ENCODE assay signal across 8 cellular contexts in the genomic region with DNA sequence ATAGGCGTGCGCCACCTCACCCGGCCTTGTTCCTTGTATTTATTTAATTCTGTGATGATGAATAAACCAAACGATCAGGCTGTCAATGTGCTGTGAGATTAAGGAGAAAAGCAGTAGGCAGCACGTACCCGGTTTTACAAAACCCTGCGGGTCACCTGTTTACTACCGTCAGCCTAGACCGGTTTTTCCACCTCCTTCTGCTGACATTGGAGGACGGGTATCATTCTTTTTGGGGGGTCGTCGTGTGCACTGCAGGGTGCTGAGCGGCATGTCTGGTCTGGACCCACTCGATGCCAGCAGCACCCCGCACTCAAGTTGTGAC. TPM values are rescaled to one million over a fixed set of nuclear protein-coding genes. Genes with fewer than 3 reads are reported as not detected.
DNase-seq lines count a peak whose midpoint lies in the region; ATAC-seq, FAIRE-seq and TF ChIP-seq lines count a peak whose summit lies in the region.

No MANE protein-coding gene starts in this region.

- FAIRE-seq in GM12891 (lab: Jason Lieb, UNC) = no peak

- TF ChIP-seq CTCF in CD4-positive, alpha-beta T cell (IDR thresholded peaks at IDR 0.05) = no peak
- TF ChIP-seq CTCF in MM.1S (IDR thresholded peaks at IDR 0.05; ENCODE audit: low read length) (no peak), coronary artery (IDR thresholded peaks at IDR 0.05) (no peak), nephron progenitor cell (IDR thresholded peaks at IDR 0.05) (no peak), ovary (IDR thresholded peaks at IDR 0.05) (no peak)

- no peak overlapping the region for H3K27ac ChIP-seq in CD4-positive, alpha-beta T cell (ENCODE audit: low read depth, low read length)
- H3K27ac ChIP-seq in MM.1S (ENCODE audit: low read length) = peak overlapping the region; percentile 55; the same call in 1 of the 2 replicates
- H3K27ac ChIP-seq in coronary artery = peak overlapping the region in 1 of 2 donors; percentile 95
- no peak overlapping the region for H3K27ac ChIP-seq in ovary

- H3K36me3 ChIP-seq in MM.1S (replicated peaks; ENCODE audit: insufficient read depth, low read length) = 0 out of 2 replicates have a peak, but pooled peaks cover 6% of the 10 kb centered on the region
- no peaks in the 10 kb centered on the region for H3K36me3 ChIP-seq in ovary

- H3K79me2 ChIP-seq in MM.1S (ENCODE audit: low read length) = peaks cover 37% of the 10 kb centered on the region

- H3K9me2 ChIP-seq in MM.1S (replicated peaks; ENCODE audit: insufficient read depth, low read length) = no peaks in the 10 kb centered on the region

- H3K4me3 ChIP-seq in MM.1S (ENCODE audit: low read length) = peak overlapping the region; percentile 77
- H3K4me3 ChIP-seq in coronary artery = peak overlapping the region; percentile 91
- no peak overlapping the region for H3K4me3 ChIP-seq in ovary

- H3K9me3 ChIP-seq in CD4-positive, alpha-beta T cell (ENCODE audit: control insufficient read depth, low read length) = no peaks in the 10 kb centered on the region
- H3K9me3 ChIP-seq in MM.1S (replicated peaks; ENCODE audit: insufficient read depth, low read length) (no peaks in the 10 kb centered on the region), ovary (no peaks in the 10 kb centered on the region)

- peak overlapping the region; percentile 84 for H2AFZ ChIP-seq in MM.1S (ENCODE audit: low read length)

- CTCF ChIA-PET in CD4-positive, alpha-beta T cell (lab: Charles Lee) = interaction anchor here (1.4 kb wide), 1 partner anchor 39 kb away, joined by 5 read pairs; no protein-coding TSS in a partner anchor

- H3K4me1 Mint-ChIP-seq in CD4-positive, alpha-beta T cell (ENCODE audit: low read depth) = peaks cover 41% of the 10 kb centered on the region
- peaks cover 39% of the 10 kb centered on the region for H3K4me1 Mint-ChIP-seq in nephron progenitor cell

- H3K9ac ChIP-seq in MM.1S (ENCODE audit: low read length) = peak overlapping the region; percentile 74; the same call in 1 of the 2 replicates

- ATAC-seq in CD4-positive, alpha-beta T cell (ENCODE audit: poor library complexity) = no peak
- ATAC-seq in HG02571 (IDR thresholded peaks at IDR 0.05; ENCODE audit: unreplicated experiment) = no peak

- intact Hi-C loops in CD4-positive, alpha-beta T cell (cut with DNase I, micrococcal nuclease) = loop anchor here (1.0 to 10.0 kb wide), 7 partner anchors 23 to 858 kb away; a partner anchor contains a TSS
- intact Hi-C loops in ovary (cut with DNase I) = no loop called here

- H3K4me1 ChIP-seq in MM.1S (ENCODE audit: low read length) = peaks cover 28% of the 10 kb centered on the region
- peaks cover 28% of the 10 kb centered on the region for H3K4me1 ChIP-seq in ovary (ENCODE audit: insufficient read depth)

- H3K27ac Mint-ChIP-seq in CD4-positive, alpha-beta T cell = peak overlapping the region; percentile 78
- H3K27ac Mint-ChIP-seq in nephron progenitor cell = no peak overlapping the region

- no peaks in the 10 kb centered on the region for H3K27me3 Mint-ChIP-seq in CD4-positive, alpha-beta T cell
- peaks cover 30% of the 10 kb centered on the region for H3K27me3 Mint-ChIP-seq in nephron progenitor cell (ENCODE audit: low read depth, poor library complexity)

- H3K9me3 Mint-ChIP-seq in CD4-positive, alpha-beta T cell = no peaks in the 10 kb centered on the region
- no peaks in the 10 kb centered on the region for H3K9me3 Mint-ChIP-seq in nephron progenitor cell

- peak overlapping the region; percentile 96 for H3K4me2 ChIP-seq in MM.1S (ENCODE audit: low read depth, low read length)

- peaks cover 28% of the 10 kb centered on the region for H4K20me1 ChIP-seq in MM.1S (ENCODE audit: insufficient read depth, low read length)

- DNase-seq in CD4-positive, alpha-beta T cell = no peak
- DNase-seq in MM.1S = no peak
- no peak for DNase-seq in coronary artery (ENCODE audit: low spot score)
- DNase-seq in nephron progenitor cell = no peak
- DNase-seq in ovary = no peak
- DNase-seq in SK-N-DZ (ENCODE audit: low spot score) = no peak
- no peak for DNase-seq in GM12891 (ENCODE audit: insufficient read length, low spot score)

- POLR2A ChIA-PET in CD4-positive, alpha-beta T cell (lab: Charles Lee) = no interaction called here

- TF ChIP-seq POLR2A in ovary (IDR thresholded peaks at IDR 0.05) = no peak
- TF ChIP-seq POLR2A in GM12891 (IDR thresholded peaks at IDR 0.05; ENCODE audit: low read depth, low read length) = no peak

- no peak for TF ChIP-seq EP300 in ovary (IDR thresholded peaks at IDR 0.05)

- H3K4me3 Mint-ChIP-seq in CD4-positive, alpha-beta T cell = peak overlapping the region; percentile 92
- peak overlapping the region; percentile 74 for H3K4me3 Mint-ChIP-seq in nephron progenitor cell

- peaks cover 23% of the 10 kb centered on the region for H3K36me3 Mint-ChIP-seq in CD4-positive, alpha-beta T cell (ENCODE audit: low read depth)
- peaks cover 6% of the 10 kb centered on the region for H3K36me3 Mint-ChIP-seq in nephron progenitor cell (ENCODE audit: low read depth)

- peaks cover 10% of the 10 kb centered on the region for H3F3A ChIP-seq in MM.1S (ENCODE audit: insufficient read depth, low read length)

- H3K27me3 ChIP-seq in CD4-positive, alpha-beta T cell (ENCODE audit: control insufficient read depth, insufficient read depth, low read length) = no peaks in the 10 kb centered on the region
- peaks cover 12% of the 10 kb centered on the region for H3K27me3 ChIP-seq in MM.1S (replicated peaks; ENCODE audit: insufficient read depth, low read length)
- H3K27me3 ChIP-seq in ovary = no peaks in the 10 kb centered on the region

- 34 to 35% (median 35%) methylated on average over 15 of the region's 15 CpGs for WGBS in ovary, 3 donors

TF ChIP-seq in GM12891, 5 proteins besides CTCF, POLR2A, EP300 and RAD21:
- TF ChIP-seq TAF1 (IDR thresholded peaks at IDR 0.05; ENCODE audit: low read depth, low read length) (no peak), SPI1 (IDR thresholded peaks at IDR 0.05; ENCODE audit: low read depth, low read length) (no peak), POU2F2 (IDR thresholded peaks at IDR 0.05; ENCODE audit: low read depth, low read length) (no peak)
TF ChIP-seq in GM12891: peak in this region for 0.

RNA-seq across cellular contexts. Expression of a gene that starts 0.9 kb away (rescaled TPM):
- total RNA-seq in CD4-positive, alpha-beta T cell = 100 to 1,000 TPM; 128 to 133 TPM
- 100 to 1,000 TPM in 1 of 7 donors, 10 to 100 TPM in 6; 35.4 to 113 (median 79.5) TPM for total RNA-seq in ovary
- polyA plus RNA-seq in ovary = 10 to 100 TPM; 29.6 to 58.5 TPM
- polyA plus RNA-seq in SK-N-DZ (2014; cell fraction: cytosol; rRNA removed) = 169 and 201 TPM in 2 replicates
- polyA plus RNA-seq in SK-N-DZ (2014; cell fraction: nucleus; rRNA removed) = 133 and 197 TPM in 2 replicates
- 73.3 TPM for polyA plus RNA-seq in GM12891 (2012; ENCODE audit: low read depth, missing spikeins)

RNA-seq across cellular contexts. Expression of a gene that starts 5.1 kb away (rescaled TPM):
- total RNA-seq in CD4-positive, alpha-beta T cell = 10 to 100 TPM; 11.0 to 13.0 TPM
- 10 to 100 TPM in 6 of 7 donors, 1 to 10 TPM in 1; 8.3 to 34.1 (median 20.1) TPM for total RNA-seq in ovary
- polyA plus RNA-seq in ovary = 10 to 100 TPM in 1 of 2 donors, 1 to 10 TPM in 1; 8.0 to 13.8 TPM
- polyA plus RNA-seq in SK-N-DZ (2014; cell fraction: cytosol; rRNA removed) = 103 and 115 TPM in 2 replicates
- polyA plus RNA-seq in SK-N-DZ (2014; cell fraction: nucleus; rRNA removed) = 76.5 and 79.9 TPM in 2 replicates
- polyA plus RNA-seq in GM12891 (2012; ENCODE audit: low read depth, missing spikeins) = 28.0 TPM

RNA-seq across cellular contexts. Expression of a gene that starts 22.8 kb away (rescaled TPM):
- 10 to 100 TPM; 40.0 to 42.6 TPM for total RNA-seq in CD4-positive, alpha-beta T cell
- total RNA-seq in ovary = 100 to 1,000 TPM in 1 of 7 donors, 10 to 100 TPM in 6; 65.6 to 112 (median 79.9) TPM
- 10 to 100 TPM in 1 of 2 donors, under 1 TPM in 1; 0.72 to 96.2 TPM for polyA plus RNA-seq in ovary
- 265 and 282 TPM in 2 replicates for polyA plus RNA-seq in SK-N-DZ (2014; cell fraction: cytosol; rRNA removed)
- polyA plus RNA-seq in SK-N-DZ (2014; cell fraction: nucleus; rRNA removed) = 151 and 255 TPM in 2 replicates
- polyA plus RNA-seq in GM12891 (2012; ENCODE audit: low read depth, missing spikeins) = 82.3 TPM

RNA-seq across cellular contexts. Expression of a gene that starts 31.7 kb away (rescaled TPM):
- 1,000 to 10,000 TPM; 2,193 to 2,200 TPM for total RNA-seq in CD4-positive, alpha-beta T cell
- total RNA-seq in ovary = 1,000 to 10,000 TPM; 1,643 to 7,253 (median 2,328) TPM
- polyA plus RNA-seq in ovary = 1,000 to 10,000 TPM in 1 of 2 donors, 100 to 1,000 TPM in 1; 174 to 5,234 TPM
- polyA plus RNA-seq in SK-N-DZ (2014; cell fraction: cytosol; rRNA removed) = 4,048 and 6,099 TPM in 2 replicates
- 3,447 and 8,602 TPM in 2 replicates for polyA plus RNA-seq in SK-N-DZ (2014; cell fraction: nucleus; rRNA removed)
- polyA plus RNA-seq in GM12891 (2012; ENCODE audit: low read depth, missing spikeins) = 3,343 TPM

RNA-seq across cellular contexts. Expression of a gene that starts 43.5 kb away (rescaled TPM):
- total RNA-seq in CD4-positive, alpha-beta T cell = under 1 TPM; 0.20 to 0.30 TPM
- total RNA-seq in ovary = under 1 TPM; under 0.01 to 0.28 (median 0.12) TPM
- under 1 TPM in 1 of 2 donors, not detected in 1; 0.02 TPM for polyA plus RNA-seq in ovary
- 17.3 and 18.1 TPM in 2 replicates for polyA plus RNA-seq in SK-N-DZ (2014; cell fraction: cytosol; rRNA removed)
- 27.4 and 32.2 TPM in 2 replicates for polyA plus RNA-seq in SK-N-DZ (2014; cell fraction: nucleus; rRNA removed)
- polyA plus RNA-seq in GM12891 (2012; ENCODE audit: low read depth, missing spikeins) = 0.14 TPM

Comparison
In these comparisons a context has a peak if more than half of its experiments do, and no peak if none do; other contexts are left out.
1. intact Hi-C loops: an anchor here in CD4-positive, alpha-beta T cell (1.0 to 10.0 kb wide); none called in ovary.